29 cellular contexts compared by ENCODE assay signal in genomic region chr11:77093987-77094840, GRCh38. TPM values are rescaled to one million over a fixed set of nuclear protein-coding genes. Genes with fewer than 3 reads are reported as not detected.
DNase-seq lines count a peak whose midpoint lies in the region; ATAC-seq and TF ChIP-seq lines count a peak whose summit lies in the region.
"Had no signal": no experiment of that assay in that cellular context is flagged by ENCODE, and none has a peak within 500 bp of the region (broad histone marks: within the 10 kb centered on the region; RNA-seq: fewer than 3 reads in every experiment).

No MANE protein-coding gene starts in this region.

- ATAC-seq in SK-N-SH treated with all-trans-retinoic acid at 6 μM for 48 hours, result no peak
- ATAC-seq: gastroesophageal sphincter; PC-3; stimulated activated naive CD8-positive, alpha-beta T cell treated with anti-CD3 and anti-CD28 coated beads, Interleukin-15, Interleukin-2, amounts not matched to agents 100 U/mL and 50 U/mL, for 24 hours had no signal

- TF ChIP-seq CTCF in BE2C (IDR thresholded peaks at IDR 0.05; ENCODE audit: low read depth, low read length) (no peak), chondrocyte (IDR thresholded peaks at IDR 0.05) (no peak), neural progenitor cell (IDR thresholded peaks at IDR 0.05) (no peak)

- DNase-seq in BE2C, result peak; percentile 28
- peak; percentile 76 for DNase-seq in G401 (ENCODE audit: low spot score)
- peak; percentile 41 for DNase-seq in chondrocyte (ENCODE audit: low spot score)
- DNase-seq in COLO668 (lab: John Stamatoyannopoulos, UW; ENCODE audit: unreplicated experiment), result no peak
- DNase-seq in neural progenitor cell (ENCODE audit: low spot score), result no peak
- DNase-seq in NCI-H2029 treated with DMSO at 0.1 percent for 48 hours (lab: John Stamatoyannopoulos, UW), result no peak
- DNase-seq: activated CD4-positive, alpha-beta memory T cell treated with anti-CD3 and anti-CD28 coated beads, Interleukin-2, amount 10 ng/mL, durations not matched to agents 7 days and 5 days; activated CD4-positive, CD25-positive, alpha-beta regulatory T cell treated with anti-CD3 and anti-CD28 coated beads, Interleukin-2, amount 50 U/mL, for 72 hours; activated effector memory CD4-positive, alpha-beta T cell treated with anti-CD3 and anti-CD28 coated beads, Interleukin-2, amount 50 U/mL, for 16 hours; activated T-cell treated with anti-CD3 and anti-CD28 coated beads for 4 hours; effector memory CD4-positive, alpha-beta T cell; kidney glomerular epithelial cell; naive B cell; NCI-H187 treated with DMSO at 0.1 percent for 48 hours; occipital lobe; PC-3; SHP77 treated with DMSO at 0.1 percent for 48 hours; stimulated activated CD4-positive, alpha-beta T cell treated with anti-CD3 and anti-CD28 coated beads, Interleukin-12 subunit alpha, Interleukin-12 subunit beta, amount 100 ng/mL, for 4 hours; stimulated activated naive CD8-positive, alpha-beta T cell treated with anti-CD3 and anti-CD28 coated beads, Interleukin-15, Interleukin-2, amounts not matched to agents 100 U/mL and 50 U/mL, for 24 hours; thyroid gland had no signal

- H3K4me3 ChIP-seq in BE2C (ENCODE audit: low read depth, low read length) (no peak overlapping the region), mucosa of rectum (ENCODE audit: low read length in 2 of 2) (no peak overlapping the region), neural progenitor cell (no peak overlapping the region)
- H3K4me3 ChIP-seq: BLaER1 treated with 17β-estradiol and CSF1 and Interleukin-3, amounts not matched to agents 10 nM and 100 nM; esophagus muscularis mucosa; gastroesophageal sphincter; thyroid gland had no signal

- H3K27ac ChIP-seq in mucosa of rectum (ENCODE audit: low read depth in 2 of 2, low read length in 2 of 2) (peak overlapping the region; percentile 91 to 94), neural progenitor cell (no peak overlapping the region)
- H3K27ac ChIP-seq: BLaER1 treated with 17β-estradiol and CSF1 and Interleukin-3, amounts not matched to agents 10 nM and 100 nM; esophagus muscularis mucosa; gastroesophageal sphincter; KMS-11; thyroid gland had no signal

- H3K9ac ChIP-seq in mucosa of rectum (ENCODE audit: low read depth in 1 of 2, low read length in 2 of 2), result peak overlapping the region in 1 of 2 donors; percentile 67
- H3K9ac ChIP-seq in neural progenitor cell, result no peak overlapping the region
- H3K9ac ChIP-seq: KMS-11 had no signal

- H3K79me2 ChIP-seq in neural progenitor cell (ENCODE audit: low read depth), result no peaks in the 10 kb centered on the region

- H3K4me1 Mint-ChIP-seq in chondrocyte (ENCODE audit: low read depth) (no peaks in the 10 kb centered on the region), neural progenitor cell (peaks cover 7% of the 10 kb centered on the region)
- H3K4me1 Mint-ChIP-seq: brain had no signal

- no peaks in the 10 kb centered on the region for H3K27me3 Mint-ChIP-seq in chondrocyte (ENCODE audit: low read depth)
- H3K27me3 Mint-ChIP-seq in neural progenitor cell (ENCODE audit: insufficient read depth, low read depth), result peaks cover 3% of the 10 kb centered on the region
- H3K27me3 Mint-ChIP-seq: activated CD4-positive, alpha-beta memory T cell treated with anti-CD3 and anti-CD28 coated beads, Interleukin-2, amount 10 ng/mL, durations not matched to agents 7 days and 5 days; brain had no signal

- H3K4me3 Mint-ChIP-seq in chondrocyte (ENCODE audit: unreplicated experiment) (no peak overlapping the region), neural progenitor cell (no peak overlapping the region)
- H3K4me3 Mint-ChIP-seq: activated CD4-positive, alpha-beta memory T cell treated with anti-CD3 and anti-CD28 coated beads, Interleukin-2, amount 10 ng/mL, durations not matched to agents 7 days and 5 days; brain; memory B cell; naive B cell had no signal

- no peak overlapping the region for H2AFZ ChIP-seq in neural progenitor cell (replicated peaks)

- H3K36me3 ChIP-seq in BE2C (no peaks in the 10 kb centered on the region; the same call in 1 of the 2 replicates), mucosa of rectum (ENCODE audit: control insufficient read depth in 2 of 2, insufficient read depth in 2 of 2, low read length in 2 of 2) (peaks cover 25 to 27% of the 10 kb centered on the region in 2 donors), neural progenitor cell (no peaks in the 10 kb centered on the region)
- H3K36me3 ChIP-seq: thyroid gland had no signal

- H3K27ac Mint-ChIP-seq in chondrocyte (ENCODE audit: unreplicated experiment), result no peak overlapping the region
- H3K27ac Mint-ChIP-seq in neural progenitor cell, result no peak overlapping the region
- H3K27ac Mint-ChIP-seq: activated CD4-positive, alpha-beta memory T cell treated with anti-CD3 and anti-CD28 coated beads, Interleukin-2, amount 10 ng/mL, durations not matched to agents 7 days and 5 days; memory B cell had no signal

- H3K27me3 ChIP-seq in BE2C, result no peaks in the 10 kb centered on the region
- H3K27me3 ChIP-seq in mucosa of rectum (ENCODE audit: control insufficient read depth in 2 of 2, insufficient read depth in 2 of 2, low read length in 2 of 2), result no peaks in the 10 kb centered on the region
- H3K27me3 ChIP-seq in neural progenitor cell, result no peaks in the 10 kb centered on the region
- H3K27me3 ChIP-seq: BLaER1 treated with 17β-estradiol and CSF1 and Interleukin-3, amounts not matched to agents 10 nM and 100 nM; esophagus muscularis mucosa; gastroesophageal sphincter; thyroid gland had no signal

- in situ Hi-C loops in G401 (cut with HindIII; ENCODE audit: low sequenced_read_pairs), result no loop called here

- H3K4me1 ChIP-seq in BE2C, result no peaks in the 10 kb centered on the region
- peaks cover 43 to 47% of the 10 kb centered on the region in 2 donors for H3K4me1 ChIP-seq in mucosa of rectum (ENCODE audit: control insufficient read depth in 2 of 2, insufficient read depth in 2 of 2, low read length in 2 of 2)
- H3K4me1 ChIP-seq in neural progenitor cell, result peaks cover 11% of the 10 kb centered on the region
- H3K4me1 ChIP-seq: thyroid gland had no signal

- H3K36me3 Mint-ChIP-seq in chondrocyte (ENCODE audit: low read depth), result no peaks in the 10 kb centered on the region
- no peaks in the 10 kb centered on the region for H3K36me3 Mint-ChIP-seq in neural progenitor cell
- H3K36me3 Mint-ChIP-seq: memory B cell, naive B cell had no signal

- H3K4me2 ChIP-seq in neural progenitor cell, result no peak overlapping the region
- H3K4me2 ChIP-seq: BLaER1 treated with 17β-estradiol and CSF1 and Interleukin-3, amounts not matched to agents 10 nM and 100 nM; KMS-11 had no signal

- H3K9me3 Mint-ChIP-seq in chondrocyte (ENCODE audit: low read depth) (no peaks in the 10 kb centered on the region), neural progenitor cell (no peaks in the 10 kb centered on the region)
- H3K9me3 Mint-ChIP-seq: activated CD4-positive, alpha-beta memory T cell treated with anti-CD3 and anti-CD28 coated beads, Interleukin-2, amount 10 ng/mL, durations not matched to agents 7 days and 5 days; memory B cell; naive B cell had no signal

- peaks cover 2% of the 10 kb centered on the region for H4K20me1 ChIP-seq in neural progenitor cell (ENCODE audit: low read depth)

- no peaks in the 10 kb centered on the region for H3K9me3 ChIP-seq in BE2C
- H3K9me3 ChIP-seq in mucosa of rectum (ENCODE audit: control insufficient read depth in 2 of 2, low read length in 2 of 2), result no peaks in the 10 kb centered on the region
- no peaks in the 10 kb centered on the region for H3K9me3 ChIP-seq in neural progenitor cell (ENCODE audit: low read depth)
- H3K9me3 ChIP-seq: BLaER1 treated with 17β-estradiol and CSF1 and Interleukin-3, amounts not matched to agents 10 nM and 100 nM; esophagus muscularis mucosa; gastroesophageal sphincter; thyroid gland had no signal

- H3F3A ChIP-seq in neural progenitor cell (ENCODE audit: low read depth), result no peaks in the 10 kb centered on the region

TF ChIP-seq in SK-N-SH treated with all-trans-retinoic acid at 6 μM for 48 hours, 23 proteins besides CTCF, POLR2A, EP300 and RAD21 (continues in another document):
- no peak for TF ChIP-seq CREB5 (CRISPR knock-in tag; IDR thresholded peaks at IDR 0.05; ENCODE audit: low read depth)
- no peak for TF ChIP-seq TOX (CRISPR knock-in tag; IDR thresholded peaks at IDR 0.05; ENCODE audit: borderline replicate concordance)

RNA-seq across cellular contexts. Expression of gene OMP, which starts 8.4 kb away (rescaled TPM):
- polyA plus RNA-seq in BE2C (2012; ENCODE audit: insufficient read depth, insufficient read length, low read depth), result 0.94 TPM
- not detected in 2 replicates for total RNA-seq in G401 (2014; rRNA removed; shearing (Covaris generic))
- total RNA-seq in chondrocyte (not detected in 3 replicates), neural progenitor cell (ENCODE audit: low replicate concordance) (not detected in 2 replicates)
- total RNA-seq: activated CD4-positive, alpha-beta memory T cell treated with anti-CD3 and anti-CD28 coated beads, Interleukin-2, amount 10 ng/mL, durations not matched to agents 7 days and 5 days; esophagus muscularis mucosa; gastroesophageal sphincter; occipital lobe; PC-3 had no signal
- polyA plus RNA-seq: adipose tissue had no signal

RNA-seq across cellular contexts. Expression of gene CAPN5, which starts 27.4 kb away (rescaled TPM):
- 13.2 TPM for polyA plus RNA-seq in BE2C (2012; ENCODE audit: insufficient read depth, insufficient read length, low read depth)
- 5.6 and 11.1 TPM in 2 replicates for total RNA-seq in G401 (2014; rRNA removed; shearing (Covaris generic))
- total RNA-seq in chondrocyte (11.9 to 16.7 TPM (median 13.6 TPM) in 3 replicates), neural progenitor cell (ENCODE audit: low replicate concordance) (7.4 and 9.6 TPM in 2 replicates)

RNA-seq across cellular contexts. Expression of gene MYO7A, which starts 33.8 kb away (rescaled TPM):
- 0.36 TPM for polyA plus RNA-seq in BE2C (2012; ENCODE audit: insufficient read depth, insufficient read length, low read depth)
- 0.64 and 4.1 TPM in 2 replicates for total RNA-seq in G401 (2014; rRNA removed; shearing (Covaris generic))
- total RNA-seq in chondrocyte, result not detected in 3 replicates
- 0.97 and 2.7 TPM in 2 replicates for total RNA-seq in neural progenitor cell (ENCODE audit: low replicate concordance)

Comparison
In these comparisons a context has a peak if more than half of its experiments do, and no peak if none do; other contexts are left out.
1. DNase-seq: peak in BE2C (single experiment), G401 (single experiment) and chondrocyte (single experiment); none in COLO668 (single experiment), neural progenitor cell (single experiment) and NCI-H2029 treated with DMSO at 0.1 percent for 48 hours (single experiment).